In genomic region chr16:74029122-74029805, GRCh38 we compare ENCODE assay signal across 2 cellular contexts.
TF ChIP-seq lines count a peak whose summit lies in the region.

No MANE protein-coding gene starts in this region.

TF ChIP-seq in H1, 55 proteins besides CTCF, POLR2A, EP300 and RAD21:
- TF ChIP-seq CBX8 (IDR thresholded peaks at IDR 0.05; ENCODE audit: borderline replicate concordance, low read depth, low read length) (no peak), KDM4A (IDR thresholded peaks at IDR 0.05; ENCODE audit: low read depth, low read length, severe bottlenecking) (no peak)
TF ChIP-seq in H1: peak in this region for 0.

TF ChIP-seq in neural cell, 6 proteins besides CTCF, POLR2A, EP300 and RAD21:
- TF ChIP-seq TAF1 (IDR thresholded peaks at IDR 0.05; ENCODE audit: low read depth), result no peak
- no peak for TF ChIP-seq EZH2 (IDR thresholded peaks at IDR 0.05; ENCODE audit: borderline replicate concordance, insufficient read depth, low read length, poor library complexity, severe bottlenecking)
- no peak for TF ChIP-seq REST (IDR thresholded peaks at IDR 0.05; ENCODE audit: borderline replicate concordance)
- TF ChIP-seq POLR2AphosphoS5 (IDR thresholded peaks at IDR 0.05), result no peak
- no peak for TF ChIP-seq MXI1 (conservative IDR thresholded peaks at IDR 0.05; ENCODE audit: poor library complexity, severe bottlenecking)
- no peak for TF ChIP-seq SMC3 (conservative IDR thresholded peaks at IDR 0.05; ENCODE audit: poor library complexity)
